In the genomic region with DNA sequence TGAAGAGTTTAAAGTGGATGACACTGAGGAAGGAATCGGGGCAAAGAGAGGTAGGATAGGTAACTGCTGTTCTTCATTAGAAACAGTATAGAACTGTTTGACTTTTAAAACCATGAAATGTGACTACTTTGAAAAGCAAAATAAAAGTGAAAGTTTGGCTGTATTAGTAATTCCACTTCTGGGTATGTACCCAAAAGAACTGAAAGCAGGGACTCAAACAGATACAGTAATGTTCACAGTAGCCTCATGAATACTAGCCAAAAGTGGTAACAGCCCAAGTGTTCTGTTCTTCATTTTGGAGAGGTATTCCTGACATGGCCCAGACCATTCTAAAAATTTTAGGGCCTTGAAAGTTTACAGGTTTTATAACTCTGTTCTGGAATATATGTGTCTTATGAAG, we compare ENCODE assay signal across 1 cellular context.
TF ChIP-seq lines count a peak whose summit lies in the region.

No MANE protein-coding gene starts in this region.

TF ChIP-seq in GM12878, 131 proteins besides CTCF, POLR2A, EP300 and RAD21 (continued from another document):
- TF ChIP-seq CBX3 (IDR thresholded peaks at IDR 0.05; ENCODE audit: borderline replicate concordance, low read depth), result no peak
- TF ChIP-seq CHD4 (IDR thresholded peaks at IDR 0.05), result no peak
- TF ChIP-seq ETV6 (conservative IDR thresholded peaks at IDR 0.05 in 1 of 2, IDR thresholded peaks at IDR 0.05 in 1 of 2; ENCODE audit: borderline replicate concordance in 1 of 2, low read depth in 1 of 2), result no peak
- TF ChIP-seq, protein P1, sequence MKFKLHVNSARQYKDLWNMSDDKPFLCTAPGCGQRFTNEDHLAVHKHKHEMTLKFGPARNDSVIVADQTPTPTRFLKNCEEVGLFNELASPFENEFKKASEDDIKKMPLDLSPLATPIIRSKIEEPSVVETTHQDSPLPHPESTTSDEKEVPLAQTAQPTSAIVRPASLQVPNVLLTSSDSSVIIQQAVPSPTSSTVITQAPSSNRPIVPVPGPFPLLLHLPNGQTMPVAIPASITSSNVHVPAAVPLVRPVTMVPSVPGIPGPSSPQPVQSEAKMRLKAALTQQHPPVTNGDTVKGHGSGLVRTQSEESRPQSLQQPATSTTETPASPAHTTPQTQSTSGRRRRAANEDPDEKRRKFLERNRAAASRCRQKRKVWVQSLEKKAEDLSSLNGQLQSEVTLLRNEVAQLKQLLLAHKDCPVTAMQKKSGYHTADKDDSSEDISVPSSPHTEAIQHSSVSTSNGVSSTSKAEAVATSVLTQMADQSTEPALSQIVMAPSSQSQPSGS (IDR thresholded peaks at IDR 0.05; ENCODE audit: low read length), result no peak
